In genomic region chr21:33783173-33783572, GRCh38 we compare ENCODE assay signal across 37 cellular contexts.
"Had no signal": no experiment of that assay in that cellular context is flagged by ENCODE, and none has a peak within 500 bp of the region (broad histone marks: within the 10 kb centered on the region; RNA-seq: fewer than 3 reads in every experiment).

No MANE protein-coding gene starts in this region.

- H3K9me3 ChIP-seq: Peyer's patch, SJSA1 had no signal

- H3K27ac Mint-ChIP-seq: activated CD4-positive, alpha-beta T cell treated with anti-CD3 and anti-CD28 coated beads for 36 hours; activated CD4-positive, alpha-beta T cell treated with anti-CD3 and anti-CD28 coated beads, Interleukin-2, amount 10 ng/mL, durations not matched to agents 7 days and 5 days; activated CD8-positive, alpha-beta T cell treated with anti-CD3 and anti-CD28 coated beads, Interleukin-2, amount 10 ng/mL, durations not matched to agents 7 days and 5 days; activated naive CD4-positive, alpha-beta T cell treated with anti-CD3 and anti-CD28 coated beads, Interleukin-2, amount 10 ng/mL, durations not matched to agents 7 days and 5 days; activated naive CD8-positive, alpha-beta T cell; activated naive CD8-positive, alpha-beta T cell treated with anti-CD3 and anti-CD28 coated beads, Interleukin-2, amount 50 U/mL, for 24 hours; activated T-helper 1 cell treated with anti-CD3 and anti-CD28 coated beads, Interleukin-12 subunit alpha, Interleukin-12 subunit beta, Interleukin-2, Interleukin-4 antibody, amounts not matched to agents 30 ng/mL and 10 ng/mL and 1 ng/mL, durations not matched to agents 14 hours and 24 hours and 36 hours; T-helper 1 cell treated with Interleukin-12 subunit alpha and Interleukin-12 subunit beta and Interleukin-4 antibody, amounts not matched to agents 30 μg/mL and 1 μg/mL, for 36 hours; T-helper 2 cell treated with Interferon-gamma antibody and Interleukin-4, amounts not matched to agents 5 μg/mL and 100 μg/mL, for 36 hours had no signal

- H3K4me3 Mint-ChIP-seq: activated CD4-positive, alpha-beta T cell treated with anti-CD3 and anti-CD28 coated beads for 36 hours; activated CD4-positive, alpha-beta T cell treated with anti-CD3 and anti-CD28 coated beads, Interleukin-2, amount 10 ng/mL, durations not matched to agents 7 days and 5 days; activated CD8-positive, alpha-beta T cell treated with anti-CD3 and anti-CD28 coated beads, Interleukin-2, amount 10 ng/mL, durations not matched to agents 7 days and 5 days; activated naive CD4-positive, alpha-beta T cell treated with anti-CD3 and anti-CD28 coated beads, Interleukin-2, amount 10 ng/mL, durations not matched to agents 7 days and 5 days; activated naive CD8-positive, alpha-beta T cell; activated naive CD8-positive, alpha-beta T cell treated with anti-CD3 and anti-CD28 coated beads, Interleukin-2, amount 50 U/mL, for 24 hours; activated T-cell treated with anti-CD3 and anti-CD28 coated beads, Interleukin-2, amount 50 U/mL, for 4 hours; activated T-helper 1 cell treated with anti-CD3 and anti-CD28 coated beads, Interleukin-12 subunit alpha, Interleukin-12 subunit beta, Interleukin-2, Interleukin-4 antibody, amounts not matched to agents 30 ng/mL and 10 ng/mL and 1 ng/mL, durations not matched to agents 14 hours and 24 hours and 36 hours; T-helper 1 cell treated with Interleukin-12 subunit alpha and Interleukin-12 subunit beta and Interleukin-4 antibody, amounts not matched to agents 30 μg/mL and 1 μg/mL, for 36 hours; T-helper 2 cell treated with Interferon-gamma antibody and Interleukin-4, amounts not matched to agents 5 μg/mL and 100 μg/mL, for 36 hours had no signal

- H3K9me2 ChIP-seq: SK-N-SH had no signal

- H3K27me3 ChIP-seq: brain microvascular endothelial cell, Peyer's patch, SJSA1 had no signal

- DNase-seq: activated CD4-positive, alpha-beta T cell treated with anti-CD3 and anti-CD28 coated beads for 36 hours; activated CD4-positive, alpha-beta T cell treated with anti-CD3 and anti-CD28 coated beads, Interleukin-2, amount 10 ng/mL, durations not matched to agents 7 days and 5 days; activated CD4-positive, alpha-beta T cell treated with anti-CD3 and anti-CD28 coated beads, Interleukin-2, amount 50 U/mL, for 48 hours; activated CD8-positive, alpha-beta T cell treated with anti-CD3 and anti-CD28 coated beads, Interleukin-2, amount 10 ng/mL, durations not matched to agents 7 days and 5 days; activated effector memory CD4-positive, alpha-beta T cell treated with Interleukin-2 at 50 U/mL for 16 hours; activated naive CD4-positive, alpha-beta T cell treated with anti-CD3 and anti-CD28 coated beads, Interleukin-2, amount 10 ng/mL, durations not matched to agents 7 days and 5 days; activated naive CD8-positive, alpha-beta T cell treated with anti-CD3 and anti-CD28 coated beads, Interleukin-2, amount 50 U/mL, for 24 hours; activated T-cell treated with anti-CD3 and anti-CD28 coated beads, Interleukin-2, amount 50 U/mL, for 4 hours; amniotic stem cell; aorta; brain microvascular endothelial cell; MM.1S; MV-4-11; NCI-H1092 treated with DMSO at 0.1 percent for 48 hours; NCI-H1417; NCI-H146; NCI-H187; NCI-H2029 treated with DMSO at 0.1 percent for 48 hours; NCI-H2107; NCI-H2171; NCI-H510A; NCI-H526; NCI-H748 treated with DMSO at 0.1 percent for 48 hours; NK-92 treated with Interleukin-12 subunit alpha and Interleukin-12 subunit beta, amount 100 ng/mL, for 24 hours; PC-3; Peyer's patch; RPMI8226; SHP77 treated with DMSO at 0.1 percent for 48 hours; SK-N-SH had no signal

- H3K27me3 Mint-ChIP-seq: activated CD4-positive, alpha-beta T cell treated with anti-CD3 and anti-CD28 coated beads for 36 hours; activated CD4-positive, alpha-beta T cell treated with anti-CD3 and anti-CD28 coated beads, Interleukin-2, amount 10 ng/mL, durations not matched to agents 7 days and 5 days; activated naive CD8-positive, alpha-beta T cell; activated naive CD8-positive, alpha-beta T cell treated with anti-CD3 and anti-CD28 coated beads, Interleukin-2, amount 50 U/mL, for 24 hours had no signal

- H3K27ac ChIP-seq: brain microvascular endothelial cell, KMS-11, Peyer's patch, SJSA1 had no signal

- ATAC-seq: activated CD4-positive, alpha-beta T cell treated with anti-CD3 and anti-CD28 coated beads for 36 hours; activated CD4-positive, CD25-positive, alpha-beta regulatory T cell treated with anti-CD3 and anti-CD28 coated beads, Interleukin-2, amount 50 U/mL, for 24 hours; activated CD8-positive, alpha-beta T cell treated with anti-CD3 and anti-CD28 coated beads, Interleukin-2, amount 10 ng/mL, durations not matched to agents 7 days and 5 days; activated naive CD8-positive, alpha-beta T cell treated with anti-CD3 and anti-CD28 coated beads, Interleukin-2, amount 50 U/mL, for 24 hours; activated T-cell treated with anti-CD3 and anti-CD28 coated beads, Interleukin-2, amount 50 U/mL, for 4 hours; PC-3 had no signal

- H3K4me2 ChIP-seq: KMS-11, SK-N-SH had no signal

- H3K4me3 ChIP-seq: Peyer's patch, SJSA1 had no signal

- H3K4me1 Mint-ChIP-seq: activated CD4-positive, alpha-beta T cell treated with anti-CD3 and anti-CD28 coated beads for 36 hours; activated CD4-positive, alpha-beta T cell treated with anti-CD3 and anti-CD28 coated beads, Interleukin-2, amount 10 ng/mL, durations not matched to agents 7 days and 5 days; activated naive CD4-positive, alpha-beta T cell treated with anti-CD3 and anti-CD28 coated beads, Interleukin-2, amount 10 ng/mL, durations not matched to agents 7 days and 5 days; activated naive CD8-positive, alpha-beta T cell treated with anti-CD3 and anti-CD28 coated beads, Interleukin-2, amount 50 U/mL, for 24 hours had no signal

- FAIRE-seq: TTC549 had no signal

- H3K9me3 Mint-ChIP-seq: activated naive CD4-positive, alpha-beta T cell treated with anti-CD3 and anti-CD28 coated beads, Interleukin-2, amount 10 ng/mL, durations not matched to agents 7 days and 5 days had no signal

- H3K4me1 ChIP-seq: Peyer's patch had no signal
